6 cellular contexts compared by ENCODE assay signal in the genomic region with DNA sequence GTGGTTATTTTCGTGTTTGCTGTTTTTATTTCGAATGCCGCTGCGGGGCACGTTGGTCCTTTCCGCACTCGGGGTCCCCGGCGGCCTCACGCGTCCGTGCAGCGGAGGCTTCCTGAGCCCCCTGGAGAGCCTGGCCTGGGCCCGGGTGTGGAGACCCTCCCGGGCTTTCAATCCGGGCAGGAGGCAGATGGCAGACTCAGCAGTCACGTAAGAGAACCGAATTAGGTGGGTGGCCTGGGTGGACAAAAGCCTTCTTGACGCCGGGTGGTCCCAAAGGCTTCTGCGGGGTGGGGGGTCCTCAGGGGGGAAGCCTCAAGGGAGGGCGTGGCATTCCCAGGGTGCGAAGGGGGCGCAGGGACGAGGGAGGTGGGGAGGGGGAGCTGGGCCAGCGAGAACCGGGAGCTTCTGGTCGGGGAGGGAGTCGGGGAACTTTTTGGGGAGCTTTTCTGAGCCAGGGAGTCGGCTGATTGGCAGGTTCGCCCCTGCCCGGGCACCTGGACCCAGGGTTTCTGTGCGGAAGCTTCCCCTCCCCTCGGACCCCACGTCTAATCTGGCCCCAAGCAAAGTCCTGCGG. TPM values are rescaled to one million over a fixed set of nuclear protein-coding genes. Genes with fewer than 3 reads are reported as not detected.
DNase-seq lines count a peak whose midpoint lies in the region; ATAC-seq and TF ChIP-seq lines count a peak whose summit lies in the region.

No MANE protein-coding gene starts in this region.

- ATAC-seq in stimulated activated naive CD8-positive, alpha-beta T cell treated with anti-CD3 and anti-CD28 coated beads, Interleukin-15, amount 100 ng/mL, for 72 hours = no peak
- no peak for ATAC-seq in GM19467 (IDR thresholded peaks at IDR 0.05; ENCODE audit: unreplicated experiment)

- peak overlapping the region; percentile 79 to 80 for H3K4me3 Mint-ChIP-seq in stimulated activated naive CD8-positive, alpha-beta T cell treated with anti-CD3 and anti-CD28 coated beads, Interleukin-15, amount 100 ng/mL, for 72 hours

- H3K4me1 Mint-ChIP-seq in stimulated activated naive CD8-positive, alpha-beta T cell treated with anti-CD3 and anti-CD28 coated beads, Interleukin-15, amount 100 ng/mL, for 72 hours = peaks cover 49% of the 10 kb centered on the region

- H3K27ac Mint-ChIP-seq in stimulated activated naive CD8-positive, alpha-beta T cell treated with anti-CD3 and anti-CD28 coated beads, Interleukin-15, amount 100 ng/mL, for 72 hours = peak overlapping the region in 1 of 2 donors; percentile 80

- peak overlapping the region; percentile 80 for H3K4me3 ChIP-seq in epithelial cell of proximal tubule (ENCODE audit: low read depth, low read length)

- TF ChIP-seq CTCF in epithelial cell of proximal tubule (conservative IDR thresholded peaks at IDR 0.05; ENCODE audit: low read depth, low read length) = no peak

- H3K27me3 Mint-ChIP-seq in stimulated activated naive CD8-positive, alpha-beta T cell treated with anti-CD3 and anti-CD28 coated beads, Interleukin-15, amount 100 ng/mL, for 72 hours = peaks cover 83% of the 10 kb centered on the region

- DNase-seq in DMS53 (lab: John Stamatoyannopoulos, UW) (peak; percentile 59), DMS53 treated with DMSO at 0.1 percent for 48 hours (lab: John Stamatoyannopoulos, UW; ENCODE audit: unreplicated experiment) (no peak), epithelial cell of proximal tubule (ENCODE audit: low read depth) (no peak), NCI-H187 treated with DMSO at 0.1 percent for 48 hours (lab: John Stamatoyannopoulos, UW) (no peak)
- DNase-seq in stimulated activated naive CD8-positive, alpha-beta T cell treated with anti-CD3 and anti-CD28 coated beads, Interleukin-15, amount 100 ng/mL, for 72 hours = peak in 1 of 2 donors; percentile 16

- H3K9me3 Mint-ChIP-seq in stimulated activated naive CD8-positive, alpha-beta T cell treated with anti-CD3 and anti-CD28 coated beads, Interleukin-15, amount 100 ng/mL, for 72 hours = no peaks in the 10 kb centered on the region

RNA-seq across cellular contexts. Expression of gene HES4, which starts 1.2 kb away (rescaled TPM):
- total RNA-seq in epithelial cell of proximal tubule = 141 and 193 TPM in 2 replicates

RNA-seq across cellular contexts. Expression of gene ISG15, which starts 12.2 kb away (rescaled TPM):
- total RNA-seq in epithelial cell of proximal tubule = 66.0 and 75.6 TPM in 2 replicates

RNA-seq across cellular contexts. Expression of gene AGRN, which starts 18.8 kb away (rescaled TPM):
- 261 and 462 TPM in 2 replicates for total RNA-seq in epithelial cell of proximal tubule

RNA-seq across cellular contexts. Expression of gene PERM1, which starts 19.3 kb away (rescaled TPM):
- total RNA-seq in epithelial cell of proximal tubule = not detected in 2 replicates

RNA-seq across cellular contexts. Expression of gene PLEKHN1, which starts 34.9 kb away (rescaled TPM):
- total RNA-seq in epithelial cell of proximal tubule = 3.1 and 6.8 TPM in 2 replicates
